Comparison of ENCODE assay signal across 1 cellular context in the genomic region with DNA sequence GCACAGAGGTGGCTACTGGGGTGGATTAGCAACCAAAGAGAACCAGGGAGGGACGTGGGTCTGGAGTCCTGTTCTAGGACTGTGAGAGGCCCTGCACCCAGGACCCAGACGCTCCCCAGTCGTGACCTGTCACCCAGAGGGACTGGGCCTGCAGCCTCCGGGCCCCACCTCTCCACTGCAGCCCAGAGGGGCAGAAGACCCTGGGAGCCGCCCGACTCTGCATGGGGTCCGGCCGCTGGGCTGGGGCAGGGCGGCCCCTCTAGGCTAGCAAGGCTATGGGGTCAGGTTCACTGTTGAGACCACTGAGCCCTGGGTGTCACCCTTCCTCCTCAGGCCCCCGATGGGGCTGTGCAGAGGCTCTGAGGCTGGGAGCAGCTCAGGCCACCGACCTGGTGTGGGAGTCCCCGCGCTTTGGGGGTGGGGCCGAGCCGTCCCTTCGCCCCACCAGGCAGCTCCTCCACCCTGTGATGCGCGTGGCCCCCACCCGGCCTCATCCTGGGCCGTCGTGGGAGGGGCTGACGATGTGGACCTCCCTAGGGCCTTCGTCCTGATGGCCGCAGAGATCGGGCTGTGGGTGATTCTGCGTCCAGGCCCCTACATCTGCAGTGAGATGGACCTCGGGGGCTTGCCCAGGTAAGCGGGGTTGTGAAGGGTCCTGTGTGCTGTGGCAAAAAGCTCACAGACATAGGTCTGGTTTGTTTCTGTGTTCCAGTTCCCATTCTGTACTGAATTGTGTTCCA. TPM values are rescaled to one million over a fixed set of nuclear protein-coding genes. Genes with fewer than 3 reads are reported as not detected.
"Had no signal": no experiment of that assay in that cellular context is flagged by ENCODE, and none has a peak within 500 bp of the region (broad histone marks: within the 10 kb centered on the region; RNA-seq: fewer than 3 reads in every experiment).

No MANE protein-coding gene starts in this region.

RNA-seq across cellular contexts. Expression of a gene that starts 12.9 kb away (rescaled TPM):
- total RNA-seq: myocyte had no signal
